Comparison of ENCODE assay signal across 14 cellular contexts in the genomic region with DNA sequence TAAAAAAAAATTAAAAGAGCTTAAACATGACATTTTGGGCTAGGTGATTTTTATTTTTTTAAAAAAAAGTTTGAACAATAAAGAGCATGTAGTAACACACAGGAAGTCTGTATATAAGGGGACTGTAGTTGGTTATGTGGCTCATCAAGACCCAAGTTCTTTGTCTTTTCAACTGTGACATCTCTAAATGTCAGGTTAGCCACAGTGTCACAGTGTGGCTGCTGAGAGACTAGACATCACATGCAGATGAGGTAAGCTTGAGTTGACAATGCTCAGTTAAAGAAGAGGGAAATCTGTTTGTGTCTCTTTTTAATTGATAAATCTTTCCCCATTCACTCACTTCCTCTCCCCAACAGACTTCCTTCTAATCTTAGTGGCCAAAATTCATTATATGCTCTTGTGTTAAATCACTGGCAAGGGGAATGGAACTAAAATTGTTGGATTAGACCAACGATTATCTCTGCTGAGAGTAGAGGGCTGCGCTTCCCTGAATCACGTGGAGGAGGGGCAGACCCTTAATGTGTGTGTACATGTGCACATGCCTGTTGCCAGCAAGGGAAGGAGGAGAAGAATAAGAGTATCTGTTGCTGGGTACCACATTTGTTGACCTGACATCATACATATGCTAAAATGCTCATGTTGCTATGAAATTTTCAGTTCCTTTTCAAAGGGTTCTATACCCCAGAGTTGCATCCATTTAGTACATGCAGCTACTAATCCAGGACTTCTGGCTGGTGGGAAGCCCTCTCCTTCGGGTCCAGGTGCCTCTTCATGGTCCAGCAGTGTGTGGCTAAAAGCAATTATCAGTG.
DNase-seq lines count a peak whose midpoint lies in the region; ATAC-seq, FAIRE-seq and TF ChIP-seq lines count a peak whose summit lies in the region.
"Had no signal": no experiment of that assay in that cellular context is flagged by ENCODE, and none has a peak within 500 bp of the region (broad histone marks: within the 10 kb centered on the region; RNA-seq: fewer than 3 reads in every experiment).

No MANE protein-coding gene starts in this region.

- H3K36me3 Mint-ChIP-seq in activated T-helper 17 cell treated with anti-CD3 and anti-CD28 coated beads, Interleukin-2, amount 50 U/mL, for 72 hours (ENCODE audit: low read depth), result peaks cover 25% of the 10 kb centered on the region
- no peaks in the 10 kb centered on the region for H3K36me3 Mint-ChIP-seq in CD4-positive, alpha-beta T cell (ENCODE audit: low read depth)
- H3K36me3 Mint-ChIP-seq in endothelial cell (ENCODE audit: low read depth, unreplicated experiment), result no peaks in the 10 kb centered on the region
- H3K36me3 Mint-ChIP-seq: activated naive CD4-positive, alpha-beta T cell treated with anti-CD3 and anti-CD28 coated beads, Interleukin-2, amount 50 U/mL, for 72 hours; naive B cell had no signal

- H3K4me3 Mint-ChIP-seq in activated T-helper 17 cell treated with anti-CD3 and anti-CD28 coated beads, Interleukin-2, amount 50 U/mL, for 72 hours, result no peak overlapping the region
- H3K4me3 Mint-ChIP-seq in CD4-positive, alpha-beta T cell, result no peak overlapping the region
- H3K4me3 Mint-ChIP-seq in endothelial cell (ENCODE audit: unreplicated experiment), result no peak overlapping the region
- H3K4me3 Mint-ChIP-seq: naive B cell, T-cell had no signal

- no peaks in the 10 kb centered on the region for H3K36me3 ChIP-seq in testis (ENCODE audit: low read depth, missing control alignments)

- 75 to 76% methylated on average over 4 of the region's 4 CpGs for WGBS in testis, 2 donors

- POLR2A ChIA-PET in CD4-positive, alpha-beta T cell (lab: Charles Lee), result no interaction called here

- no peak overlapping the region for H3K4me3 ChIP-seq in testis

- H3K27me3 Mint-ChIP-seq in activated T-helper 17 cell treated with anti-CD3 and anti-CD28 coated beads, Interleukin-2, amount 50 U/mL, for 72 hours, result no peaks in the 10 kb centered on the region
- H3K27me3 Mint-ChIP-seq in CD4-positive, alpha-beta T cell, result no peaks in the 10 kb centered on the region
- no peaks in the 10 kb centered on the region for H3K27me3 Mint-ChIP-seq in endothelial cell (ENCODE audit: unreplicated experiment)
- H3K27me3 Mint-ChIP-seq: naive B cell, T-cell had no signal

- peak; percentile 72 for FAIRE-seq in D721Med (lab: Jason Lieb, UNC)

- H3K27ac Mint-ChIP-seq in activated T-helper 17 cell treated with anti-CD3 and anti-CD28 coated beads, Interleukin-2, amount 50 U/mL, for 72 hours, result peak overlapping the region; percentile 20
- H3K27ac Mint-ChIP-seq in CD4-positive, alpha-beta T cell, result no peak overlapping the region
- H3K27ac Mint-ChIP-seq in endothelial cell (ENCODE audit: unreplicated experiment), result no peak overlapping the region

- H3K9me3 ChIP-seq in CD4-positive, alpha-beta T cell (ENCODE audit: control insufficient read depth, low read length), result no peaks in the 10 kb centered on the region
- H3K9me3 ChIP-seq in testis, result no peaks in the 10 kb centered on the region

- H3K27ac ChIP-seq in CD4-positive, alpha-beta T cell (ENCODE audit: low read depth, low read length), result no peak overlapping the region
- H3K27ac ChIP-seq in testis, result no peak overlapping the region
- H3K27ac ChIP-seq: KMS-11 had no signal

- DNase-seq in D721Med (ENCODE audit: insufficient read length, low spot score) (no peak), testis (no peak), GDM1 (lab: John Stamatoyannopoulos, UW) (no peak), endothelial cell (ENCODE audit: low spot score) (no peak)
- DNase-seq in CD4-positive, alpha-beta T cell, result no peak
- DNase-seq: cortex of kidney, naive B cell, NCI-H2081, T-cell had no signal

- H3K27me3 ChIP-seq in CD4-positive, alpha-beta T cell (ENCODE audit: control insufficient read depth, insufficient read depth, low read length), result no peaks in the 10 kb centered on the region
- no peaks in the 10 kb centered on the region for H3K27me3 ChIP-seq in testis

- CTCF ChIA-PET in CD4-positive, alpha-beta T cell (lab: Charles Lee), result no interaction called here

- ATAC-seq in GM19395 (IDR thresholded peaks at IDR 0.05; ENCODE audit: unreplicated experiment), result peak; percentile 76
- ATAC-seq in HG03060 (IDR thresholded peaks at IDR 0.05; ENCODE audit: low read depth, unreplicated experiment), result peak; percentile 39
- peak; percentile 23 for ATAC-seq in activated T-helper 17 cell treated with anti-CD3 and anti-CD28 coated beads, Interleukin-2, amount 50 U/mL, for 72 hours (replicated peaks)
- no peak for ATAC-seq in CD4-positive, alpha-beta T cell (ENCODE audit: poor library complexity)
- ATAC-seq: T-cell had no signal

- TF ChIP-seq CTCF in D721Med (IDR thresholded peaks at IDR 0.05; ENCODE audit: insufficient read depth, missing control alignments) (no peak), testis (IDR thresholded peaks at IDR 0.05) (no peak), endothelial cell (IDR thresholded peaks at IDR 0.05; ENCODE audit: unreplicated experiment) (no peak)
- no peak for TF ChIP-seq CTCF in CD4-positive, alpha-beta T cell (IDR thresholded peaks at IDR 0.05)

- H3K4me1 Mint-ChIP-seq in activated T-helper 17 cell treated with anti-CD3 and anti-CD28 coated beads, Interleukin-2, amount 50 U/mL, for 72 hours, result no peaks in the 10 kb centered on the region
- H3K4me1 Mint-ChIP-seq in CD4-positive, alpha-beta T cell (ENCODE audit: low read depth), result no peaks in the 10 kb centered on the region
- H3K4me1 Mint-ChIP-seq in endothelial cell (ENCODE audit: unreplicated experiment), result peaks cover 3% of the 10 kb centered on the region

- H3K9me3 Mint-ChIP-seq in activated T-helper 17 cell treated with anti-CD3 and anti-CD28 coated beads, Interleukin-2, amount 50 U/mL, for 72 hours, result no peaks in the 10 kb centered on the region
- no peaks in the 10 kb centered on the region for H3K9me3 Mint-ChIP-seq in CD4-positive, alpha-beta T cell
- no peaks in the 10 kb centered on the region for H3K9me3 Mint-ChIP-seq in endothelial cell (ENCODE audit: unreplicated experiment)
- H3K9me3 Mint-ChIP-seq: activated naive CD4-positive, alpha-beta T cell treated with anti-CD3 and anti-CD28 coated beads, Interleukin-2, amount 50 U/mL, for 72 hours; naive B cell; T-cell had no signal

- no peaks in the 10 kb centered on the region for H3K4me1 ChIP-seq in testis

- TF ChIP-seq POLR2A in testis (IDR thresholded peaks at IDR 0.05), result no peak

- intact Hi-C loops in CD4-positive, alpha-beta T cell (cut with DNase I, micrococcal nuclease), result no loop called here
- intact Hi-C loops in testis (cut with DNase I; ENCODE audit: low total_unique reads), result no loop called here
